In genomic region chr15:43828061-43828657, GRCh38 we compare ENCODE assay signal across 8 cellular contexts. TPM values are rescaled to one million over a fixed set of nuclear protein-coding genes. Genes with fewer than 3 reads are reported as not detected.
A peak's percentile ranks its signal among the peaks of the same experiment; 100 is the strongest.
DNase-seq lines count a peak whose midpoint lies in the region; ATAC-seq and TF ChIP-seq lines count a peak whose summit lies in the region.

No MANE protein-coding gene starts in this region.

- TF ChIP-seq POLR2A in erythroblast (IDR thresholded peaks at IDR 0.05; ENCODE audit: low read length) = no peak

- CTCF ChIA-PET in activated CD4-positive, alpha-beta T cell treated with anti-CD3 and anti-CD28 coated beads for 36 hours (lab: Charles Lee) = interaction anchor here (0.7 to 1.4 kb wide), 7 partner anchors 9 to 700 kb away, joined by 3 to 4 read pairs (median 4); partner anchors contain the start of genes ELL3, HYPK and SERINC4

- peak; percentile 21 for ATAC-seq in activated CD4-positive, alpha-beta T cell treated with anti-CD3 and anti-CD28 coated beads for 36 hours
- ATAC-seq in stimulated activated memory B cell treated with anti-CD40 and anti-IgM and Interleukin-4, amounts not matched to agents 10 μg/mL and 1 μg/mL and 100 μg/mL, for 72 hours = no peak
- ATAC-seq in GM18858 (IDR thresholded peaks at IDR 0.05; ENCODE audit: unreplicated experiment) = no peak

- in situ Hi-C loops in ACHN (cut with HindIII; ENCODE audit: low pct_ligation_motif_present, low pct_unique_long_range_greater_than_20kb, low sequenced_read_pairs) = no loop called here

- peaks cover 51% of the 10 kb centered on the region for H3K4me1 Mint-ChIP-seq in activated CD4-positive, alpha-beta T cell treated with anti-CD3 and anti-CD28 coated beads for 36 hours
- peaks cover 43% of the 10 kb centered on the region for H3K4me1 Mint-ChIP-seq in stimulated activated memory B cell treated with anti-CD40 and anti-IgM and Interleukin-4, amounts not matched to agents 10 μg/mL and 1 μg/mL and 100 μg/mL, for 72 hours

- DNase-seq in activated CD4-positive, alpha-beta T cell treated with anti-CD3 and anti-CD28 coated beads for 36 hours = peak; percentile 60
- DNase-seq in activated CD4-positive, alpha-beta T cell treated with anti-CD3 and anti-CD28 coated beads for 1 hour = no peak
- DNase-seq in RPMI7951 (ENCODE audit: low read depth) = peak; percentile 42
- DNase-seq in erythroblast (lab: John Stamatoyannopoulos, UW) = peak; percentile 12 to 37
- DNase-seq in ACHN = no peak
- DNase-seq in stimulated activated naive CD4-positive, alpha-beta T cell treated with Interleukin-2 at 50 U/mL for 16 hours (lab: John Stamatoyannopoulos, UW) = no peak

- peaks cover 58% of the 10 kb centered on the region for H3K36me3 Mint-ChIP-seq in activated CD4-positive, alpha-beta T cell treated with anti-CD3 and anti-CD28 coated beads for 36 hours (ENCODE audit: low read depth)
- H3K36me3 Mint-ChIP-seq in stimulated activated memory B cell treated with anti-CD40 and anti-IgM and Interleukin-4, amounts not matched to agents 10 μg/mL and 1 μg/mL and 100 μg/mL, for 72 hours = peaks cover 17% of the 10 kb centered on the region

- H3K27me3 Mint-ChIP-seq in activated CD4-positive, alpha-beta T cell treated with anti-CD3 and anti-CD28 coated beads for 36 hours = no peaks in the 10 kb centered on the region
- no peaks in the 10 kb centered on the region for H3K27me3 Mint-ChIP-seq in stimulated activated memory B cell treated with anti-CD40 and anti-IgM and Interleukin-4, amounts not matched to agents 10 μg/mL and 1 μg/mL and 100 μg/mL, for 72 hours

- H3K9me3 Mint-ChIP-seq in activated CD4-positive, alpha-beta T cell treated with anti-CD3 and anti-CD28 coated beads for 36 hours (ENCODE audit: low read depth) = no peaks in the 10 kb centered on the region
- no peaks in the 10 kb centered on the region for H3K9me3 Mint-ChIP-seq in stimulated activated memory B cell treated with anti-CD40 and anti-IgM and Interleukin-4, amounts not matched to agents 10 μg/mL and 1 μg/mL and 100 μg/mL, for 72 hours

- H3K4me3 Mint-ChIP-seq in activated CD4-positive, alpha-beta T cell treated with anti-CD3 and anti-CD28 coated beads for 36 hours = peak overlapping the region; percentile 80
- peak overlapping the region; percentile 90 for H3K4me3 Mint-ChIP-seq in stimulated activated memory B cell treated with anti-CD40 and anti-IgM and Interleukin-4, amounts not matched to agents 10 μg/mL and 1 μg/mL and 100 μg/mL, for 72 hours

- H3K27ac Mint-ChIP-seq in activated CD4-positive, alpha-beta T cell treated with anti-CD3 and anti-CD28 coated beads for 36 hours = peak overlapping the region; percentile 95
- peak overlapping the region; percentile 91 for H3K27ac Mint-ChIP-seq in stimulated activated memory B cell treated with anti-CD40 and anti-IgM and Interleukin-4, amounts not matched to agents 10 μg/mL and 1 μg/mL and 100 μg/mL, for 72 hours

- intact Hi-C loops in activated CD4-positive, alpha-beta T cell treated with anti-CD3 and anti-CD28 coated beads for 36 hours (cut with DNase I, micrococcal nuclease) = loop anchor here in 1 of 2 experiments (5.0 to 10.0 kb wide), 4 partner anchors 369 to 707 kb away; partner anchors contain the start of genes EIF3J, FRMD5 and GOLM2

- POLR2A ChIA-PET in activated CD4-positive, alpha-beta T cell treated with anti-CD3 and anti-CD28 coated beads for 36 hours (lab: Charles Lee) = interaction anchor here (0.6 to 2.0 kb wide), 6 partner anchors 9 to 528 kb away, joined by 3 to 12 read pairs (median 7); partner anchors contain the start of genes GOLM2, HYPK and SERINC4

RNA-seq across cellular contexts. Expression of gene WDR76, which starts 1.4 kb away (rescaled TPM):
- 10 to 100 TPM; 75.4 to 95.2 TPM for total RNA-seq in activated CD4-positive, alpha-beta T cell treated with anti-CD3 and anti-CD28 coated beads for 36 hours
- total RNA-seq in RPMI7951 (2014; rRNA removed; shearing (Covaris generic)) = 52.4 and 58.3 TPM in 2 replicates

RNA-seq across cellular contexts. Expression of gene MFAP1, which starts 3.7 kb away (rescaled TPM):
- total RNA-seq in activated CD4-positive, alpha-beta T cell treated with anti-CD3 and anti-CD28 coated beads for 36 hours = 10 to 100 TPM; 51.3 to 56.2 TPM
- total RNA-seq in RPMI7951 (2014; rRNA removed; shearing (Covaris generic)) = 43.5 and 46.4 TPM in 2 replicates

RNA-seq across cellular contexts. Expression of gene HYPK, which starts 27.8 kb away (rescaled TPM):
- 10 to 100 TPM; 14.0 to 16.4 TPM for total RNA-seq in activated CD4-positive, alpha-beta T cell treated with anti-CD3 and anti-CD28 coated beads for 36 hours
- total RNA-seq in RPMI7951 (2014; rRNA removed; shearing (Covaris generic)) = 18.4 and 20.8 TPM in 2 replicates

RNA-seq across cellular contexts. Expression of gene SERINC4, which starts 28.1 kb away (rescaled TPM):
- under 1 TPM; 0.42 to 0.46 TPM for total RNA-seq in activated CD4-positive, alpha-beta T cell treated with anti-CD3 and anti-CD28 coated beads for 36 hours
- not detected in 2 replicates for total RNA-seq in RPMI7951 (2014; rRNA removed; shearing (Covaris generic))

RNA-seq across cellular contexts. Expression of gene SERF2, which starts 36.0 kb away (rescaled TPM):
- total RNA-seq in activated CD4-positive, alpha-beta T cell treated with anti-CD3 and anti-CD28 coated beads for 36 hours = 100 to 1,000 TPM; 710 to 718 TPM
- total RNA-seq in RPMI7951 (2014; rRNA removed; shearing (Covaris generic)) = 1,696 and 1,842 TPM in 2 replicates

Comparison
In these comparisons a context has a peak if more than half of its experiments do, and no peak if none do; other contexts are left out.
1. DNase-seq: peak in activated CD4-positive, alpha-beta T cell treated with anti-CD3 and anti-CD28 coated beads for 36 hours (single experiment), RPMI7951 (single experiment) and erythroblast (2 of 2); none in activated CD4-positive, alpha-beta T cell treated with anti-CD3 and anti-CD28 coated beads for 1 hour (single experiment), ACHN (single experiment) and stimulated activated naive CD4-positive, alpha-beta T cell treated with Interleukin-2 at 50 U/mL for 16 hours (single experiment).